Comparison of ENCODE assay signal across 20 cellular contexts in the genomic region with DNA sequence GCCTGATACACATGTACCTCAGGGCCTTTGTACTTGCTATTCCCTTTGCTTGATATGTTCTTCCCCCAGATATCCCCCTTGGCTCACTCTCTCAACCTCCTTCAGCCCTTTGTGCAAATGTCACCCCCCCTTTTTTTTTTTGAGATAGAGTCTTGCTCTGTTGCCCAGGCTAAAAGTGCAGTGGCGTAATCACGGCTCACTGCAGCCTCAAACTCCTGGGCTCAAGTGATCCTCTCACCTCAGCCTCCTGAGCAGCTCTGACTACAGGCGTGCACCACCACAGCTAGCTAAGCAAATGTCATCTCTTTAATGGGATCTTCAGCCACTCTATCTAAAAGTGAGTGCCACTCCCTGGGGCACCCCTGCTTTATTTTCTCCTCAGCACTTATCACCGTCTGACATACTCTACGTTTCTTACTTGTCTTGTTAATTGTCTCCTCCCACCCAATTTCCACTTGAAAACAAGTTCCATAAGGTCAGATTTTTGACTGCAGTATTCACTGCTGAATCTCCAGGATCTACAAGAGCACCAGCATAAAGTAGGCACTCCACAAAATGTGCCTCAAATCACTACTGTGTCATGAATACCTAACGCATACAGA. TPM values are rescaled to one million over a fixed set of nuclear protein-coding genes. Genes with fewer than 3 reads are reported as not detected.
A peak's percentile ranks its signal among the peaks of the same experiment; 100 is the strongest.
DNase-seq lines count a peak whose midpoint lies in the region; ATAC-seq and TF ChIP-seq lines count a peak whose summit lies in the region.
"Had no signal": no experiment of that assay in that cellular context is flagged by ENCODE, and none has a peak within 500 bp of the region (broad histone marks: within the 10 kb centered on the region; RNA-seq: fewer than 3 reads in every experiment).

No MANE protein-coding gene starts in this region.

- DNase-seq in activated T-cell treated with anti-CD3 and anti-CD28 coated beads, Interleukin-2, amount 50 U/mL, for 24 hours: no peak
- DNase-seq in activated T-cell treated with anti-CD3 and anti-CD28 coated beads for 4 hours: no peak
- DNase-seq in GM23338 (ENCODE audit: low spot score): peak; percentile 51
- no peak for DNase-seq in chondrocyte (ENCODE audit: low spot score)
- peak; percentile 5 for DNase-seq in posterior vena cava (ENCODE audit: low spot score)
- DNase-seq in middle frontal gyrus (ENCODE audit: extremely low spot score, low spot score): no peak
- no peak for DNase-seq in foreskin keratinocyte
- no peak for DNase-seq in mucosa of gallbladder (ENCODE audit: low spot score)
- DNase-seq: BE2C; dermis blood vessel endothelial cell; kidney; NCI-H1105 treated with DMSO at 0.1 percent for 48 hours; NCI-H2081 treated with DMSO at 0.1 percent for 48 hours; NCI-H510A; ovary; stimulated activated CD4-positive, alpha-beta T cell treated with anti-CD3 and anti-CD28 coated beads, Interleukin-2, amount 100 ng/mL, for 24 hours; WERI-Rb-1 had no signal

- peaks cover 55% of the 10 kb centered on the region for H4K20me1 ChIP-seq in GM23338 (replicated peaks; ENCODE audit: insufficient read depth)

- H3K27me3 ChIP-seq in GM23338 (ENCODE audit: insufficient read depth) (no peaks in the 10 kb centered on the region), foreskin keratinocyte (no peaks in the 10 kb centered on the region)
- H3K27me3 ChIP-seq: BE2C, hepatocyte, ovary had no signal

- H3K4me1 ChIP-seq in GM23338 (ENCODE audit: insufficient read depth) (peaks cover 39% of the 10 kb centered on the region), foreskin keratinocyte (no peaks in the 10 kb centered on the region)
- H3K4me1 ChIP-seq: BE2C had no signal

- H3K36me3 Mint-ChIP-seq in activated T-cell treated with anti-CD3 and anti-CD28 coated beads, Interleukin-2, amount 50 U/mL, for 24 hours (ENCODE audit: low read depth): peaks cover 64% of the 10 kb centered on the region
- H3K36me3 Mint-ChIP-seq in GM23338 (ENCODE audit: low read depth) (peaks cover 71% of the 10 kb centered on the region), chondrocyte (ENCODE audit: low read depth) (peaks cover 13% of the 10 kb centered on the region)

- no peak overlapping the region for H2AFZ ChIP-seq in GM23338
- H2AFZ ChIP-seq: hepatocyte had no signal

- no peaks in the 10 kb centered on the region for H3K27me3 Mint-ChIP-seq in activated T-cell treated with anti-CD3 and anti-CD28 coated beads, Interleukin-2, amount 50 U/mL, for 24 hours
- H3K27me3 Mint-ChIP-seq in GM23338 (ENCODE audit: insufficient read depth, low read depth, poor library complexity): peaks cover 9% of the 10 kb centered on the region
- H3K27me3 Mint-ChIP-seq in chondrocyte (ENCODE audit: low read depth): no peaks in the 10 kb centered on the region

- peaks cover 6% of the 10 kb centered on the region; the same call in 1 of the 2 replicates for H3F3A ChIP-seq in GM23338 (replicated peaks; ENCODE audit: low read depth)

- no peak overlapping the region for H3K4me3 Mint-ChIP-seq in activated T-cell treated with anti-CD3 and anti-CD28 coated beads, Interleukin-2, amount 50 U/mL, for 24 hours
- H3K4me3 Mint-ChIP-seq in GM23338 (peak overlapping the region; percentile 47), chondrocyte (ENCODE audit: unreplicated experiment) (no peak overlapping the region)
- H3K4me3 Mint-ChIP-seq: activated T-helper 1 cell treated with anti-CD3 and anti-CD28 coated beads, Interleukin-12 subunit alpha, Interleukin-12 subunit beta, Interleukin-2, Interleukin-4 antibody, amounts not matched to agents 30 ng/mL and 10 ng/mL and 1 ng/mL, durations not matched to agents 14 hours and 24 hours and 36 hours had no signal

- intact Hi-C loops in posterior vena cava (cut with DNase I): no loop called here

- H3K27ac Mint-ChIP-seq in activated T-cell treated with anti-CD3 and anti-CD28 coated beads, Interleukin-2, amount 50 U/mL, for 24 hours: peak overlapping the region; percentile 18
- H3K27ac Mint-ChIP-seq in GM23338: no peak overlapping the region
- peak overlapping the region; percentile 19 for H3K27ac Mint-ChIP-seq in chondrocyte (ENCODE audit: unreplicated experiment)
- H3K27ac Mint-ChIP-seq: activated T-helper 1 cell treated with anti-CD3 and anti-CD28 coated beads, Interleukin-12 subunit alpha, Interleukin-12 subunit beta, Interleukin-2, Interleukin-4 antibody, amounts not matched to agents 30 ng/mL and 10 ng/mL and 1 ng/mL, durations not matched to agents 14 hours and 24 hours and 36 hours had no signal

- H3K27ac ChIP-seq in GM23338 (ENCODE audit: low read depth) (peak overlapping the region; percentile 33), foreskin keratinocyte (no peak overlapping the region)
- H3K27ac ChIP-seq: hepatocyte, ovary, WERI-Rb-1 had no signal

- TF ChIP-seq CTCF in GM23338 (conservative IDR thresholded peaks at IDR 0.05; ENCODE audit: low read depth in 2 of 2): no peak
- no peak for TF ChIP-seq CTCF in chondrocyte (IDR thresholded peaks at IDR 0.05)
- no peak for TF ChIP-seq CTCF in foreskin keratinocyte (conservative IDR thresholded peaks at IDR 0.05)

- no peaks in the 10 kb centered on the region for H3K9me2 ChIP-seq in GM23338 (ENCODE audit: insufficient read depth)

- H3K9me3 Mint-ChIP-seq in activated T-cell treated with anti-CD3 and anti-CD28 coated beads, Interleukin-2, amount 50 U/mL, for 24 hours: no peaks in the 10 kb centered on the region
- H3K9me3 Mint-ChIP-seq in GM23338 (no peaks in the 10 kb centered on the region; the same call in 2 of the 3 replicates), chondrocyte (ENCODE audit: low read depth) (no peaks in the 10 kb centered on the region)
- H3K9me3 Mint-ChIP-seq: activated T-helper 1 cell treated with anti-CD3 and anti-CD28 coated beads, Interleukin-12 subunit alpha, Interleukin-12 subunit beta, Interleukin-2, Interleukin-4 antibody, amounts not matched to agents 30 ng/mL and 10 ng/mL and 1 ng/mL, durations not matched to agents 14 hours and 24 hours and 36 hours had no signal

- H3K4me3 ChIP-seq in GM23338: peak overlapping the region; percentile 43
- H3K4me3 ChIP-seq: hepatocyte, lung, ovary had no signal

- H3K4me2 ChIP-seq in GM23338: peak overlapping the region; percentile 73
- H3K4me2 ChIP-seq: hepatocyte had no signal

- H3K79me2 ChIP-seq in GM23338 (replicated peaks; ENCODE audit: insufficient read depth): peaks cover 100% of the 10 kb centered on the region

- ATAC-seq in GM23338 (peak; percentile 63), foreskin keratinocyte (no peak)

- peaks cover 45% of the 10 kb centered on the region for H3K4me1 Mint-ChIP-seq in activated T-cell treated with anti-CD3 and anti-CD28 coated beads, Interleukin-2, amount 50 U/mL, for 24 hours (ENCODE audit: low read depth)
- H3K4me1 Mint-ChIP-seq in GM23338 (peaks cover 21% of the 10 kb centered on the region), chondrocyte (ENCODE audit: low read depth) (peaks cover 30% of the 10 kb centered on the region)

- 0 out of 2 replicates have a peak, but pooled peaks cover 14% of the 10 kb centered on the region for H3K36me3 ChIP-seq in GM23338 (ENCODE audit: insufficient read depth)
- H3K36me3 ChIP-seq: ovary had no signal

TF ChIP-seq in GM23338, 12 proteins besides CTCF, POLR2A, EP300 and RAD21 (continues in another document):
- TF ChIP-seq STAT1 (IDR thresholded peaks at IDR 0.05; ENCODE audit: unreplicated experiment): no peak
- TF ChIP-seq ZNF331 (CRISPR knock-in tag; IDR thresholded peaks at IDR 0.05; ENCODE audit: low read depth): no peak
- TF ChIP-seq EZH2phosphoT487 (IDR thresholded peaks at IDR 0.05; ENCODE audit: unreplicated experiment): no peak
- TF ChIP-seq CREB1 (CRISPR knock-in tag; IDR thresholded peaks at IDR 0.05; ENCODE audit: low read depth): no peak

RNA-seq across cellular contexts. Expression of a gene that starts 14.6 kb away (rescaled TPM):
- 94.1 and 97.0 TPM in 2 replicates for total RNA-seq in GM23338 (2014; rRNA removed; shearing (Covaris generic))
- polyA plus RNA-seq in GM23338 (2016; fragmentation: Nextera tagmentation; extraction: Ambion mirVana) (85.3 and 97.4 TPM in 2 replicates), foreskin keratinocyte (59.0 and 65.4 TPM in 2 replicates)
- total RNA-seq in chondrocyte (68.8 to 109 TPM (median 72.3 TPM) in 3 replicates), posterior vena cava (10 to 100 TPM; 24.6 to 33.1 TPM), foreskin keratinocyte (58.5 and 62.4 TPM in 2 replicates), mucosa of gallbladder (98.3 TPM)

RNA-seq across cellular contexts. Expression of a gene that starts 16.7 kb away (rescaled TPM):
- total RNA-seq in GM23338 (2014; rRNA removed; shearing (Covaris generic)): 43.1 and 45.1 TPM in 2 replicates
- polyA plus RNA-seq in GM23338 (2016; fragmentation: Nextera tagmentation; extraction: Ambion mirVana): 14.8 and 15.1 TPM in 2 replicates
- total RNA-seq in chondrocyte: 24.0 to 27.2 TPM (median 24.7 TPM) in 3 replicates
- total RNA-seq in posterior vena cava: 10 to 100 TPM; 14.0 to 19.8 TPM
- total RNA-seq in foreskin keratinocyte: 18.6 and 20.9 TPM in 2 replicates
- polyA plus RNA-seq in foreskin keratinocyte: 12.5 and 14.4 TPM in 2 replicates
- total RNA-seq in mucosa of gallbladder: 42.3 TPM

RNA-seq across cellular contexts. Expression of a gene that starts 39.7 kb away (rescaled TPM):
- total RNA-seq in GM23338 (2014; rRNA removed; shearing (Covaris generic)): 29.2 and 33.3 TPM in 2 replicates
- polyA plus RNA-seq in GM23338 (2016; fragmentation: Nextera tagmentation; extraction: Ambion mirVana): 7.5 and 8.3 TPM in 2 replicates
- 9.6 to 11.4 TPM (median 10.5 TPM) in 3 replicates for total RNA-seq in chondrocyte
- under 1 TPM; 0.65 to 0.67 TPM for total RNA-seq in posterior vena cava
- 0.78 and 0.99 TPM in 2 replicates for total RNA-seq in foreskin keratinocyte
- 0.42 and 0.46 TPM in 2 replicates for polyA plus RNA-seq in foreskin keratinocyte
- 0.75 TPM for total RNA-seq in mucosa of gallbladder

Comparison
In these comparisons a context has a peak if more than half of its experiments do, and no peak if none do; other contexts are left out.
1. DNase-seq: peak in GM23338 (single experiment) and posterior vena cava (single experiment); none in activated T-cell treated with anti-CD3 and anti-CD28 coated beads, Interleukin-2, amount 50 U/mL, for 24 hours (single experiment), activated T-cell treated with anti-CD3 and anti-CD28 coated beads for 4 hours (single experiment), chondrocyte (single experiment), middle frontal gyrus (single experiment), foreskin keratinocyte (0 of 2) and mucosa of gallbladder (single experiment).